17 cellular contexts compared by ENCODE assay signal in genomic region chr9:120791161-120791560, GRCh38. TPM values are rescaled to one million over a fixed set of nuclear protein-coding genes. Genes with fewer than 3 reads are reported as not detected.
DNase-seq lines count a peak whose midpoint lies in the region; ATAC-seq and TF ChIP-seq lines count a peak whose summit lies in the region.
"Had no signal": no experiment of that assay in that cellular context is flagged by ENCODE, and none has a peak within 500 bp of the region (broad histone marks: within the 10 kb centered on the region; RNA-seq: fewer than 3 reads in every experiment).

No MANE protein-coding gene starts in this region.

- TF ChIP-seq CTCF in MCF 10A (IDR thresholded peaks at IDR 0.05; ENCODE audit: unreplicated experiment) (no peak), breast epithelium (IDR thresholded peaks at IDR 0.05) (no peak), activated B cell treated with CpG ODN at 0.5 μM for 24 hours (IDR thresholded peaks at IDR 0.05) (no peak), fibroblast of the aortic adventitia (IDR thresholded peaks at IDR 0.05; ENCODE audit: insufficient read depth, low read length) (no peak)

- no peak for TF ChIP-seq POLR2A in breast epithelium (IDR thresholded peaks at IDR 0.05)

- DNase-seq in MCF 10A (ENCODE audit: unreplicated experiment) = no peak
- DNase-seq in breast epithelium (ENCODE audit: low spot score in 2 of 2) = no peak
- DNase-seq in activated B cell treated with CpG ODN at 0.5 μM for 24 hours = no peak
- peak; percentile 20 for DNase-seq in fibroblast of the aortic adventitia (ENCODE audit: low read depth)
- no peak for DNase-seq in H4 (ENCODE audit: low spot score)
- no peak for DNase-seq in effector CD4-positive, alpha-beta T cell
- no peak for DNase-seq in UCSD-AML1 (lab: John Stamatoyannopoulos, UW; ENCODE audit: unreplicated experiment)
- DNase-seq: activated CD4-positive, alpha-beta T cell treated with anti-CD3 and anti-CD28 coated beads, Interleukin-2, amount 50 U/mL, for 1 hour; AML-193; body of pancreas; H9; pancreas; SHP77; stimulated activated CD4-positive, alpha-beta T cell treated with anti-CD3 and anti-CD28 coated beads, Interleukin-4, amount 100 ng/mL, for 4 hours; testis had no signal

- intact Hi-C loops in MCF 10A (cut with micrococcal nuclease) (no loop called here), breast epithelium (cut with DNase I; ENCODE audit: low total_unique reads) (no loop called here), activated B cell treated with CpG ODN at 0.5 μM for 24 hours (cut with micrococcal nuclease) (loop anchor here (5.0 kb wide), 1 partner anchor 79 kb away; the partner anchor contains the start of gene MEGF9)

- POLR2A ChIA-PET in MCF 10A (lab: Yijun Ruan, JAX) = interaction anchor here (0.6 to 2.7 kb wide), 6 partner anchors 9 to 171 kb away, joined by 3 to 19 read pairs (median 5); partner anchors contain the start of gene PSMD5
- POLR2A ChIA-PET in activated B cell treated with CpG ODN at 0.5 μM for 24 hours (lab: Charles Lee) = no interaction called here

- BruUV-seq in MCF 10A (replicated peaks; lab: Mats Ljungman, UMichigan) = no TSS peak

- H3K9me3 Mint-ChIP-seq in MCF 10A (ENCODE audit: unreplicated experiment) (no peaks in the 10 kb centered on the region), activated B cell treated with CpG ODN at 0.5 μM for 24 hours (no peaks in the 10 kb centered on the region)

- H3K4me3 Mint-ChIP-seq in MCF 10A (ENCODE audit: unreplicated experiment) (peak overlapping the region; percentile 89), activated B cell treated with CpG ODN at 0.5 μM for 24 hours (peak overlapping the region; percentile 30)

- no peaks in the 10 kb centered on the region for H3K27me3 Mint-ChIP-seq in MCF 10A (ENCODE audit: insufficient read depth, unreplicated experiment)
- no peaks in the 10 kb centered on the region for H3K27me3 Mint-ChIP-seq in activated B cell treated with CpG ODN at 0.5 μM for 24 hours

- H3K36me3 ChIP-seq in breast epithelium (no peaks in the 10 kb centered on the region), subcutaneous abdominal adipose tissue (ENCODE audit: control insufficient read depth in 5 of 5, insufficient read depth in 5 of 5, low read length in 5 of 5) (peaks cover 7 to 19% (median 11%) of the 10 kb centered on the region in 5 donors)
- H3K36me3 ChIP-seq: pancreas had no signal

- H3K27me3 ChIP-seq in breast epithelium (no peaks in the 10 kb centered on the region), subcutaneous abdominal adipose tissue (ENCODE audit: control insufficient read depth in 5 of 5, insufficient read depth in 4 of 5, low read length in 5 of 5) (no peaks in the 10 kb centered on the region)
- H3K27me3 ChIP-seq: body of pancreas, pancreas, testis had no signal

- H3K4me3 ChIP-seq in breast epithelium (no peak overlapping the region), fibroblast of the aortic adventitia (ENCODE audit: low read depth, low read length) (no peak overlapping the region), subcutaneous abdominal adipose tissue (ENCODE audit: low read depth in 1 of 5, low read length in 5 of 5) (no peak overlapping the region)
- H3K4me3 ChIP-seq: body of pancreas, pancreas, testis had no signal

- H3K36me3 Mint-ChIP-seq in MCF 10A (ENCODE audit: insufficient read depth, unreplicated experiment) (peaks cover 46% of the 10 kb centered on the region), activated B cell treated with CpG ODN at 0.5 μM for 24 hours (ENCODE audit: low read depth) (peaks cover 43% of the 10 kb centered on the region)

- H3K4me1 ChIP-seq in breast epithelium (peaks cover 0 to 4% of the 10 kb centered on the region in 2 donors), subcutaneous abdominal adipose tissue (ENCODE audit: control insufficient read depth in 5 of 5, insufficient read depth in 5 of 5, low read length in 5 of 5) (peaks cover 3 to 34% (median 32%) of the 10 kb centered on the region in 5 donors)

- CTCF ChIA-PET in MCF 10A (lab: Yijun Ruan, JAX) = interaction anchor here (0.9 to 1.9 kb wide), 3 partner anchors 14 to 36 kb away, joined by 3 to 9 read pairs (median 4); no protein-coding TSS in a partner anchor
- CTCF ChIA-PET in activated B cell treated with CpG ODN at 0.5 μM for 24 hours (lab: Charles Lee) = no interaction called here

- no peak overlapping the region for H3K27ac ChIP-seq in breast epithelium
- H3K27ac ChIP-seq in subcutaneous abdominal adipose tissue (ENCODE audit: low read depth, low read length) = peak overlapping the region; percentile 92
- H3K27ac ChIP-seq: body of pancreas, KMS-11, pancreas, testis had no signal

- H3K4me1 Mint-ChIP-seq in MCF 10A (ENCODE audit: insufficient read depth, unreplicated experiment) (peaks cover 13% of the 10 kb centered on the region), activated B cell treated with CpG ODN at 0.5 μM for 24 hours (peaks cover 46% of the 10 kb centered on the region)

- peak overlapping the region in 1 of 5 donors; percentile 39 for H3K9ac ChIP-seq in subcutaneous abdominal adipose tissue (ENCODE audit: low read length in 5 of 5)
- H3K9ac ChIP-seq: KMS-11 had no signal

- no peak for ATAC-seq in activated B cell treated with CpG ODN at 0.5 μM for 24 hours (ENCODE audit: low read depth)
- ATAC-seq: body of pancreas, pancreas had no signal

- H3K9me3 ChIP-seq in breast epithelium = no peaks in the 10 kb centered on the region
- no peaks in the 10 kb centered on the region for H3K9me3 ChIP-seq in subcutaneous abdominal adipose tissue (ENCODE audit: control insufficient read depth in 5 of 5, low read length in 5 of 5)
- H3K9me3 ChIP-seq: body of pancreas, pancreas, testis had no signal

- H3K27ac Mint-ChIP-seq in MCF 10A (ENCODE audit: low read depth, unreplicated experiment) = no peak overlapping the region
- no peak overlapping the region for H3K27ac Mint-ChIP-seq in activated B cell treated with CpG ODN at 0.5 μM for 24 hours
- H3K27ac Mint-ChIP-seq: H9 had no signal

RNA-seq across cellular contexts. Expression of gene FBXW2, which starts 2.1 kb away (rescaled TPM):
- total RNA-seq in MCF 10A (2022) (53.9 and 58.4 TPM in 2 replicates), breast epithelium (10 to 100 TPM; 44.9 to 49.9 (median 49.8) TPM), activated B cell treated with CpG ODN at 0.5 μM for 24 hours (70.4 and 77.9 TPM in 2 replicates), fibroblast of the aortic adventitia (ENCODE audit: low replicate concordance) (36.8 and 51.4 TPM in 2 replicates)
- 10.4 and 14.1 TPM in 2 replicates for total RNA-seq in H4 (2014; rRNA removed; shearing (Covaris generic))

RNA-seq across cellular contexts. Expression of gene PSMD5, which starts 51.6 kb away (rescaled TPM):
- total RNA-seq in MCF 10A (2022) = 71.0 and 91.0 TPM in 2 replicates
- total RNA-seq in breast epithelium = 10 to 100 TPM; 48.3 to 54.1 (median 50.3) TPM
- 34.8 and 38.9 TPM in 2 replicates for total RNA-seq in activated B cell treated with CpG ODN at 0.5 μM for 24 hours
- total RNA-seq in fibroblast of the aortic adventitia (ENCODE audit: low replicate concordance) = 16.6 and 49.4 TPM in 2 replicates
- 26.0 and 31.9 TPM in 2 replicates for total RNA-seq in H4 (2014; rRNA removed; shearing (Covaris generic))
